In the genomic region with DNA sequence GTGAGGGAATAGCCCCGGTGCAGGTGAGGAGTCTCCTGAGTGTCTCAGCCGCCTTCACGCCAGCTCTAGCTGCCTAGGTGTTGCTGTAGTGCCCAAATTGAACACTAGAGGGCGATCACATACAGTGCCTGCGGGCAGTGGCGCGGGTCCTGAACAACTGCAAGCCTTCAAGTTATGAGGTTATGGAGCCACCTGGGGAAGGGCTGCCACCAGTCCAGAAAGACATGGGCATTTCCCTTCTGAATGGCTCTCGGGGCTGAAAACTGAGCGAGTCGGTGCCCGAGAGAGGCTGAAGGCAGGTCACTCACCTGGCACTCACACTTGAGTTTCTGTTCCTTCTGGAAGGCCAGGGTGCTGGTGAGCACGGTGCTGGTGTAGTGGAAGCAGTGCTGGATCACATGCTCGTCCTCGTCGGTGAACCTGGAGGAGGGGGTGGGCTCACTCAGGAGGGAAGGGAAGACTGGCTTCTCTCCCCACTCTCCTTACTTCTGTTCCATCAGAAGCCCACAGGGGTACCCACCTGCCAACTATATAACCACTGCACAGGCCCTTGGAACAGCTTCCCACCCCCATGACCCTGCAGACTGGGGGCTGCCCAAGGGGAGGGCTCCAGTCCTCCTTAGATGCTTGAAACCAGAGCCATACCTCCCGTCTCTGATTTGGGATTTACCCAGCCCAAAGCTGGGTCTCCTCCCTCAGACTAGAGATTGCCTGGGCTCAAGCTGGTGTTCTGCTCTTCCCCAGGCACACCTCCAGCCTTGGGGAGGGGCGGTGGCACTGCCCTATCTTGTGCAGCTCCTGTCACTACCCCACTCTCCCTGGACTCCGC, we compare ENCODE assay signal across 1 cellular context.
TF ChIP-seq lines count a peak whose summit lies in the region.

No MANE protein-coding gene starts in this region.

TF ChIP-seq in HCT116, 20 proteins besides CTCF, POLR2A, EP300 and RAD21 (continued from another document):
- TF ChIP-seq, protein P1, sequence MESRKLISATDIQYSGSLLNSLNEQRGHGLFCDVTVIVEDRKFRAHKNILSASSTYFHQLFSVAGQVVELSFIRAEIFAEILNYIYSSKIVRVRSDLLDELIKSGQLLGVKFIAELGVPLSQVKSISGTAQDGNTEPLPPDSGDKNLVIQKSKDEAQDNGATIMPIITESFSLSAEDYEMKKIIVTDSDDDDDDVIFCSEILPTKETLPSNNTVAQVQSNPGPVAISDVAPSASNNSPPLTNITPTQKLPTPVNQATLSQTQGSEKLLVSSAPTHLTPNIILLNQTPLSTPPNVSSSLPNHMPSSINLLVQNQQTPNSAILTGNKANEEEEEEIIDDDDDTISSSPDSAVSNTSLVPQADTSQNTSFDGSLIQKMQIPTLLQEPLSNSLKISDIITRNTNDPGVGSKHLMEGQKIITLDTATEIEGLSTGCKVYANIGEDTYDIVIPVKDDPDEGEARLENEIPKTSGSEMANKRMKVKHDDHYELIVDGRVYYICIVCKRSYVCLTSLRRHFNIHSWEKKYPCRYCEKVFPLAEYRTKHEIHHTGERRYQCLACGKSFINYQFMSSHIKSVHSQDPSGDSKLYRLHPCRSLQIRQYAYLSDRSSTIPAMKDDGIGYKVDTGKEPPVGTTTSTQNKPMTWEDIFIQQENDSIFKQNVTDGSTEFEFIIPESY (IDR thresholded peaks at IDR 0.05; ENCODE audit: extremely low read depth, insufficient replicate concordance, low read length): no peak
- no peak for TF ChIP-seq POLR2AphosphoS5 (IDR thresholded peaks at IDR 0.05; ENCODE audit: low read depth, low read length)
- no peak for TF ChIP-seq FOSL1 (IDR thresholded peaks at IDR 0.05; ENCODE audit: low read depth)
- TF ChIP-seq ZNF274 (IDR thresholded peaks at IDR 0.05; ENCODE audit: low read depth, low read length): no peak
- TF ChIP-seq TCF7L2 (IDR thresholded peaks at IDR 0.05; ENCODE audit: borderline replicate concordance, extremely low read depth, insufficient read depth, insufficient read length): no peak
TF ChIP-seq in HCT116: peak in this region for 0.
